In the genomic region with DNA sequence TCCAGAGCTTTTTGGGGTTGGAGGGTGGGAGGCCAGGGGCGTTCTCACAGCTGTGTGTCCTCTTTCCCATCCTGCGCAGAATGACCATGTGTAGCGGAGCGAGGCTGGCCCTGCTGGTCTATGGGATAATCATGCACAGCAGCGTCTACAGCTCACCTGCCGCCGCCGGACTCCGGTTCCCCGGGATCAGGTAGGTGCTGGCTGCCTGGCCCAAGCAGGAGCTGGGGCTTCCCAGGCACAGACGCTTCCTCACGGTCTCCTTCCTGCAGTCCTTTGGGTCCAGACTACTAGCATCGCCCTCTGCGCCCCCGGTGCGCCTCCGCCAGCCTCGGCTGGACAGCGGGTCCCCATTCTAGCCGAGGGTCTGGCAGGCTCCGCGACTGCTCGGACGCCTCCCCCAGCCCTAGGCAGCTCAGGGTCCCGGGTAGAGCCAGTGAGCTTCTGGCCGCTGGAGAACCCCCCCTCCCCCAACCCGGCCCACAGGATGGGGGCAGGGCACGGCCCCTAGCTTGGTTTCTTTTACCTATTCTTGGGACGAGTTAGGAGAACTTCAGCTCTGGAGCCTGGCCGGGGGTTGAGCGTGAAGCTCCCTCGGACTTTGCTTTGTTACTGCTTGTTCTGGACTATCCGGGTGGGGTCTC, we compare ENCODE assay signal across 18 cellular contexts. TPM values are rescaled to one million over a fixed set of nuclear protein-coding genes. Genes with fewer than 3 reads are reported as not detected.
DNase-seq lines count a peak whose midpoint lies in the region; ATAC-seq and TF ChIP-seq lines count a peak whose summit lies in the region.
"Had no signal": no experiment of that assay in that cellular context is flagged by ENCODE, and none has a peak within 500 bp of the region (broad histone marks: within the 10 kb centered on the region; RNA-seq: fewer than 3 reads in every experiment).

No MANE protein-coding gene starts in this region.

- POLR2A ChIA-PET in CD4-positive, alpha-beta T cell (lab: Charles Lee), result no interaction called here
- POLR2A ChIA-PET in HEK293T (lab: Yijun Ruan, JAX), result no interaction called here

- CTCF ChIA-PET in CD4-positive, alpha-beta T cell (lab: Charles Lee), result no interaction called here
- CTCF ChIA-PET in HEK293T (lab: Yijun Ruan, JAX), result no interaction called here

- peak overlapping the region; percentile 72 for H3K4me3 Mint-ChIP-seq in CD4-positive, alpha-beta T cell
- H3K4me3 Mint-ChIP-seq in activated T-helper 17 cell treated with anti-CD3 and anti-CD28 coated beads, Interleukin-2, amount 50 U/mL, for 72 hours, result peak overlapping the region; percentile 29

- intact Hi-C loops in CD4-positive, alpha-beta T cell (cut with DNase I, micrococcal nuclease), result no loop called here

- no peak overlapping the region for H3K27ac ChIP-seq in CD4-positive, alpha-beta T cell (ENCODE audit: low read depth, low read length)
- H3K27ac ChIP-seq: brain microvascular endothelial cell, epithelial cell of prostate, upper lobe of left lung had no signal

- H3K9me3 Mint-ChIP-seq in CD4-positive, alpha-beta T cell, result peaks cover 3% of the 10 kb centered on the region
- peaks cover 4% of the 10 kb centered on the region for H3K9me3 Mint-ChIP-seq in activated T-helper 17 cell treated with anti-CD3 and anti-CD28 coated beads, Interleukin-2, amount 50 U/mL, for 72 hours

- H3K27ac Mint-ChIP-seq in CD4-positive, alpha-beta T cell, result no peak overlapping the region
- no peak overlapping the region for H3K27ac Mint-ChIP-seq in activated T-helper 17 cell treated with anti-CD3 and anti-CD28 coated beads, Interleukin-2, amount 50 U/mL, for 72 hours

- no peak for DNase-seq in CD4-positive, alpha-beta T cell
- peak; percentile 88 for DNase-seq in DMS53 (lab: John Stamatoyannopoulos, UW)
- DNase-seq in iPS-NIHi7 (ENCODE audit: extremely low spot score), result peak; percentile 34
- no peak for DNase-seq in NCI-H1436 treated with DMSO at 0.1 percent for 48 hours (lab: John Stamatoyannopoulos, UW)
- DNase-seq in HEK293T (ENCODE audit: extremely low spot score), result no peak
- DNase-seq in NCI-H446 treated with DMSO at 0.1 percent for 48 hours (lab: John Stamatoyannopoulos, UW), result no peak
- DNase-seq in GM03348 (ENCODE audit: low spot score), result no peak
- DNase-seq: brain microvascular endothelial cell; Caco-2; GOT3; Right ventricle myocardium superior; stimulated activated CD4-positive, alpha-beta T cell treated with anti-CD3 and anti-CD28 coated beads, Interleukin-12 subunit alpha, Interleukin-12 subunit beta, amount 100 ng/mL, for 4 hours had no signal

- no peaks in the 10 kb centered on the region for H3K36me3 Mint-ChIP-seq in CD4-positive, alpha-beta T cell (ENCODE audit: low read depth)
- H3K36me3 Mint-ChIP-seq in activated T-helper 17 cell treated with anti-CD3 and anti-CD28 coated beads, Interleukin-2, amount 50 U/mL, for 72 hours (ENCODE audit: low read depth), result peaks cover 8% of the 10 kb centered on the region

- ATAC-seq in CD4-positive, alpha-beta T cell (ENCODE audit: poor library complexity), result no peak
- ATAC-seq in activated T-helper 17 cell treated with anti-CD3 and anti-CD28 coated beads, Interleukin-2, amount 50 U/mL, for 72 hours (replicated peaks), result no peak
- ATAC-seq: GM12878 had no signal

- H3K27me3 ChIP-seq in CD4-positive, alpha-beta T cell (ENCODE audit: control insufficient read depth, insufficient read depth, low read length), result peaks cover 94% of the 10 kb centered on the region

- H3K9me3 ChIP-seq in CD4-positive, alpha-beta T cell (ENCODE audit: control insufficient read depth, low read length), result no peaks in the 10 kb centered on the region
- H3K9me3 ChIP-seq: Caco-2, upper lobe of left lung had no signal

- no peak for TF ChIP-seq CTCF in CD4-positive, alpha-beta T cell (IDR thresholded peaks at IDR 0.05)

- peaks cover 82% of the 10 kb centered on the region for H3K27me3 Mint-ChIP-seq in CD4-positive, alpha-beta T cell
- H3K27me3 Mint-ChIP-seq in activated T-helper 17 cell treated with anti-CD3 and anti-CD28 coated beads, Interleukin-2, amount 50 U/mL, for 72 hours, result peaks cover 55% of the 10 kb centered on the region

- H3K4me1 Mint-ChIP-seq in CD4-positive, alpha-beta T cell (ENCODE audit: low read depth), result peaks cover 17% of the 10 kb centered on the region
- peaks cover 5% of the 10 kb centered on the region for H3K4me1 Mint-ChIP-seq in activated T-helper 17 cell treated with anti-CD3 and anti-CD28 coated beads, Interleukin-2, amount 50 U/mL, for 72 hours

TF ChIP-seq in HEK293T, 16 proteins besides CTCF, POLR2A, EP300 and RAD21:
- TF ChIP-seq TARDBP (IDR thresholded peaks at IDR 0.05) (no peak), ELF4 (IDR thresholded peaks at IDR 0.05) (no peak), FOXK2 (IDR thresholded peaks at IDR 0.05) (no peak), NFRKB (IDR thresholded peaks at IDR 0.05) (no peak), ZNF384 (IDR thresholded peaks at IDR 0.05) (no peak), SUZ12 (IDR thresholded peaks at IDR 0.05) (no peak), FOXM1 (IDR thresholded peaks at IDR 0.05; ENCODE audit: borderline replicate concordance) (no peak), FOXA1 (IDR thresholded peaks at IDR 0.05) (no peak), LEF1 (IDR thresholded peaks at IDR 0.05; ENCODE audit: borderline replicate concordance) (no peak), ARNT (IDR thresholded peaks at IDR 0.05) (no peak), HDGF (IDR thresholded peaks at IDR 0.05; ENCODE audit: borderline replicate concordance) (no peak), L3MBTL2 (conservative IDR thresholded peaks at IDR 0.05) (no peak)
- TF ChIP-seq, protein P1, sequence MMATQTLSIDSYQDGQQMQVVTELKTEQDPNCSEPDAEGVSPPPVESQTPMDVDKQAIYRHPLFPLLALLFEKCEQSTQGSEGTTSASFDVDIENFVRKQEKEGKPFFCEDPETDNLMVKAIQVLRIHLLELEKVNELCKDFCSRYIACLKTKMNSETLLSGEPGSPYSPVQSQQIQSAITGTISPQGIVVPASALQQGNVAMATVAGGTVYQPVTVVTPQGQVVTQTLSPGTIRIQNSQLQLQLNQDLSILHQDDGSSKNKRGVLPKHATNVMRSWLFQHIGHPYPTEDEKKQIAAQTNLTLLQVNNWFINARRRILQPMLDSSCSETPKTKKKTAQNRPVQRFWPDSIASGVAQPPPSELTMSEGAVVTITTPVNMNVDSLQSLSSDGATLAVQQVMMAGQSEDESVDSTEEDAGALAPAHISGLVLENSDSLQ (IDR thresholded peaks at IDR 0.05), result no peak

RNA-seq across cellular contexts. Expression of a gene that starts 0.8 kb away (rescaled TPM):
- not detected for total RNA-seq in CD4-positive, alpha-beta T cell
- total RNA-seq in activated T-helper 17 cell treated with anti-CD3 and anti-CD28 coated beads, Interleukin-2, amount 50 U/mL, for 72 hours, result not detected
- total RNA-seq: Caco-2, GM12878, MCF 10A, osteocyte, Right ventricle myocardium superior had no signal

Comparison
In these comparisons a context has a peak if more than half of its experiments do, and no peak if none do; other contexts are left out.
1. DNase-seq: peak in DMS53 (single experiment) and iPS-NIHi7 (single experiment); none in CD4-positive, alpha-beta T cell (0 of 10), NCI-H1436 treated with DMSO at 0.1 percent for 48 hours (single experiment), HEK293T (single experiment), NCI-H446 treated with DMSO at 0.1 percent for 48 hours (single experiment) and GM03348 (single experiment).